Comparison of ENCODE assay signal across 3 cellular contexts in the genomic region with DNA sequence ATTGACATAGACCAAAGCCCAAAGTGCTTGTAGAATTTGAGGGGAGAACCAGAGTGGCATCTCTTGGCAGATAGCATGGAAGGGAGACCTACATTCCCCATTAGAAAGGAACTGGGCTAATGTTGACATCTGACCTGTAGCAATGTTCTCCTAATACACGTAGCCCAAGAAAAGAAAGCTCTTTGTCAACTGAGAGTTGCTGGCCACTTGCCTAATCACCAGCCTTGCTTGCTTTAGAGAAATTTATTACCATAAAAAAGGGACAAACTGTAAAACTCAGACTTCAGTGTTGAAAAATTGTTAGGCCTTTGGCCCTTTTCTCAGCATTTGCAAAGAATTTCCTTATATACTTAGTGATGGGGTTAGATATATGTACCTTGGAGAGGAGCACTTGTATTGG.
"Had no signal": no experiment of that assay in that cellular context is flagged by ENCODE, and none has a peak within 500 bp of the region (broad histone marks: within the 10 kb centered on the region; RNA-seq: fewer than 3 reads in every experiment).

No MANE protein-coding gene starts in this region.

- ATAC-seq: GM12878 had no signal

- H3K4me3 ChIP-seq: GM12878 had no signal

- DNase-seq: GDM1, GF-D8 had no signal
